Comparison of ENCODE assay signal across 1 cellular context in the genomic region with DNA sequence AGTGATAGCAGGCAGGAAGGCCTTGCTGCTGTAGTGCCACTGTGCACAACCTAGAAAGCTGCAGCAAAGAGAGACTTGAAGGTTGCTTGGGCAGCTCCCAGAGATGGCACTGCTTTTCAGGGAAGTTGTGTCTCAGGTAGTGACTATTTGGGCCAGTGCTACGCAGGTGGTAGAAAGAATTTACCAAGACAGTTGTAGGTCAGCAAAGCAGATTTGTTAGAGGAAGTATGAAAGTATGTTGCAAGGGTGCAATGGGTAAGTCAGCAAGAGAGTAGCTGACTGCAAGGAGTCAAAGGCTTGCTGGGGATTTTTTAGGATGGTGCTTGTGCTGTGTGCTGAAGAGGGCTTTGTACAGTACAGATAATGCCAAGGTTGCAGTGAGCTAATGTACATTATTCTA.
TF ChIP-seq lines count a peak whose summit lies in the region.

No MANE protein-coding gene starts in this region.

TF ChIP-seq in IMR-90, 13 proteins besides CTCF, POLR2A, EP300 and RAD21:
- no peak for TF ChIP-seq RFX5 (IDR thresholded peaks at IDR 0.05; ENCODE audit: low read depth, low read length)
TF ChIP-seq in IMR-90: peak in this region for 0.
